16 cellular contexts compared by ENCODE assay signal in the genomic region with DNA sequence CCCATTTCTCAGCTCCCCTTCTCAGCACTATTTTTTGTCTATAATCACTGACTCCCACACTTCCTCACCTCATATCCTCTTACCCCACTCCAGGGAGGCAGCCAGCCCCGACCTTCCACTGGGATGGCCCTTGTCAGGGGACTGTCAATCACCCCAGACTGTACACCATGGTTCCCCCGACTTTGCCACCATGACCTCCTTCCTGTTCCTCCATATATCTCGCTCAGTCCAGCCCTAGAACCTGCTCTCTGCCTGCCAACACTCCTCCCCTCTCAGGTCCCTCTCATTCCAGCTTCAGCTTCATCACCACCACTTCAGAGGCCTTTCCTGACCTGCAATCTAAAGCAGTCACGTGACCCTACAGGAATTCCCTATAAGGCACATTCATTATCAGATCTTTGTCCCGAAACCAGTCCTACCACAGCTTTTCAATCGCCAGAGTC. TPM values are rescaled to one million over a fixed set of nuclear protein-coding genes. Genes with fewer than 3 reads are reported as not detected.
DNase-seq lines count a peak whose midpoint lies in the region; ATAC-seq and TF ChIP-seq lines count a peak whose summit lies in the region.
"Had no signal": no experiment of that assay in that cellular context is flagged by ENCODE, and none has a peak within 500 bp of the region (broad histone marks: within the 10 kb centered on the region; RNA-seq: fewer than 3 reads in every experiment).

No MANE protein-coding gene starts in this region.

- no peaks in the 10 kb centered on the region for H3K9me3 ChIP-seq in left ventricle myocardium inferior (replicated peaks)
- no peaks in the 10 kb centered on the region for H3K9me3 ChIP-seq in right atrium auricular region
- no peaks in the 10 kb centered on the region for H3K9me3 ChIP-seq in psoas muscle
- H3K9me3 ChIP-seq: esophagus muscularis mucosa, upper lobe of right lung had no signal

- ATAC-seq in central memory CD8-positive, alpha-beta T cell (replicated peaks; ENCODE audit: extremely low read depth, poor library complexity, severe bottlenecking) = no peak
- ATAC-seq in psoas muscle = no peak
- ATAC-seq: stimulated activated memory B cell treated with anti-CD40 and anti-IgM and Interleukin-4, amounts not matched to agents 10 μg/mL and 1 μg/mL and 100 μg/mL, for 72 hours had no signal

- no peaks in the 10 kb centered on the region for H3K27me3 Mint-ChIP-seq in central memory CD8-positive, alpha-beta T cell
- no peaks in the 10 kb centered on the region for H3K27me3 Mint-ChIP-seq in type B pancreatic cell
- H3K27me3 Mint-ChIP-seq: stimulated activated memory B cell treated with anti-CD40 and anti-IgM and Interleukin-4, amounts not matched to agents 10 μg/mL and 1 μg/mL and 100 μg/mL, for 72 hours had no signal

- H3K4me3 ChIP-seq in left ventricle myocardium inferior (no peak overlapping the region), right atrium auricular region (no peak overlapping the region), psoas muscle (no peak overlapping the region)
- H3K4me3 ChIP-seq: esophagus muscularis mucosa, upper lobe of right lung had no signal

- no peaks in the 10 kb centered on the region for H3K27me3 ChIP-seq in left ventricle myocardium inferior (ENCODE audit: low read depth)
- no peaks in the 10 kb centered on the region for H3K27me3 ChIP-seq in right atrium auricular region
- no peaks in the 10 kb centered on the region for H3K27me3 ChIP-seq in psoas muscle (ENCODE audit: insufficient read depth in 3 of 3, low read length in 2 of 3)
- H3K27me3 ChIP-seq: esophagus muscularis mucosa, upper lobe of right lung had no signal

- H3K4me1 ChIP-seq in left ventricle myocardium inferior = peaks cover 22% of the 10 kb centered on the region
- peaks cover 0 to 19% of the 10 kb centered on the region in 2 donors for H3K4me1 ChIP-seq in right atrium auricular region
- no peaks in the 10 kb centered on the region for H3K4me1 ChIP-seq in psoas muscle

- intact Hi-C loops in left ventricle myocardium inferior (cut with micrococcal nuclease) (no loop called here), psoas muscle (cut with DNase I) (loop anchor here in 1 of 2 donors (2.0 kb wide), 1 partner anchor 59 kb away; no protein-coding TSS in a partner anchor)

- no peak overlapping the region for H3K4me3 Mint-ChIP-seq in central memory CD8-positive, alpha-beta T cell
- no peak overlapping the region for H3K4me3 Mint-ChIP-seq in type B pancreatic cell
- H3K4me3 Mint-ChIP-seq: stimulated activated memory B cell treated with anti-CD40 and anti-IgM and Interleukin-4, amounts not matched to agents 10 μg/mL and 1 μg/mL and 100 μg/mL, for 72 hours had no signal

- no peaks in the 10 kb centered on the region for H3K4me1 Mint-ChIP-seq in central memory CD8-positive, alpha-beta T cell
- peaks cover 11% of the 10 kb centered on the region for H3K4me1 Mint-ChIP-seq in type B pancreatic cell (ENCODE audit: unreplicated experiment)
- H3K4me1 Mint-ChIP-seq: stimulated activated memory B cell treated with anti-CD40 and anti-IgM and Interleukin-4, amounts not matched to agents 10 μg/mL and 1 μg/mL and 100 μg/mL, for 72 hours had no signal

- no peaks in the 10 kb centered on the region for H3K9me3 Mint-ChIP-seq in central memory CD8-positive, alpha-beta T cell
- no peaks in the 10 kb centered on the region for H3K9me3 Mint-ChIP-seq in type B pancreatic cell
- H3K9me3 Mint-ChIP-seq: stimulated activated memory B cell treated with anti-CD40 and anti-IgM and Interleukin-4, amounts not matched to agents 10 μg/mL and 1 μg/mL and 100 μg/mL, for 72 hours had no signal

- 72 to 79% (median 74%) methylated on average over 6 of the region's 6 CpGs for WGBS in psoas muscle, 3 donors

- no peak for DNase-seq in left ventricle myocardium inferior
- no peak for DNase-seq in right atrium auricular region (ENCODE audit: low spot score)
- DNase-seq in central memory CD8-positive, alpha-beta T cell (ENCODE audit: low spot score in 2 of 2) = no peak
- DNase-seq in type B pancreatic cell (ENCODE audit: extremely low spot score, unreplicated experiment) = no peak
- DNase-seq in psoas muscle = no peak
- no peak for DNase-seq in stimulated activated CD4-positive, alpha-beta T cell treated with anti-CD3 and anti-CD28 coated beads, Interleukin-4, amount 100 ng/mL, for 24 hours
- DNase-seq: activated CD4-positive, alpha-beta T cell treated with anti-CD3 and anti-CD28 coated beads for 48 hours; head of caudate nucleus; kidney; NCI-H146; NCI-H2227 treated with DMSO at 0.1 percent for 48 hours; NK-92 treated with Interleukin-12 subunit alpha and Interleukin-12 subunit beta, amount 100 ng/mL, for 24 hours; upper lobe of right lung had no signal

- TF ChIP-seq CTCF in left ventricle myocardium inferior (IDR thresholded peaks at IDR 0.05; ENCODE audit: borderline replicate concordance) (no peak), right atrium auricular region (IDR thresholded peaks at IDR 0.05) (no peak), type B pancreatic cell (conservative IDR thresholded peaks at IDR 0.05) (no peak), psoas muscle (IDR thresholded peaks at IDR 0.05) (no peak)

- H3K27ac ChIP-seq in left ventricle myocardium inferior (replicated peaks) = peak overlapping the region; percentile 72
- H3K27ac ChIP-seq in right atrium auricular region = no peak overlapping the region
- H3K27ac ChIP-seq in psoas muscle = no peak overlapping the region
- H3K27ac ChIP-seq: esophagus muscularis mucosa, upper lobe of right lung had no signal

- H3K36me3 Mint-ChIP-seq in central memory CD8-positive, alpha-beta T cell (ENCODE audit: insufficient read depth) = peaks cover 20% of the 10 kb centered on the region
- peaks cover 30% of the 10 kb centered on the region for H3K36me3 Mint-ChIP-seq in type B pancreatic cell

- H3K36me3 ChIP-seq in left ventricle myocardium inferior = peaks cover 25% of the 10 kb centered on the region
- H3K36me3 ChIP-seq in right atrium auricular region = peaks cover 31% of the 10 kb centered on the region
- peaks cover 0 to 63% of the 10 kb centered on the region in 2 donors for H3K36me3 ChIP-seq in psoas muscle (ENCODE audit: insufficient read depth in 1 of 2, low read depth in 1 of 2)

- peak overlapping the region; percentile 80 for H3K27ac Mint-ChIP-seq in central memory CD8-positive, alpha-beta T cell (ENCODE audit: low read depth)
- peak overlapping the region; percentile 2 for H3K27ac Mint-ChIP-seq in type B pancreatic cell
- H3K27ac Mint-ChIP-seq: stimulated activated memory B cell treated with anti-CD40 and anti-IgM and Interleukin-4, amounts not matched to agents 10 μg/mL and 1 μg/mL and 100 μg/mL, for 72 hours had no signal

RNA-seq across cellular contexts. Expression of a gene that starts 16.5 kb away (rescaled TPM):
- total RNA-seq in left ventricle myocardium inferior (36.5 TPM), right atrium auricular region (10 to 100 TPM; 20.3 to 46.2 TPM), type B pancreatic cell (ENCODE audit: low replicate concordance) (105 and 120 TPM in 2 replicates), psoas muscle (10 to 100 TPM; 45.7 to 71.7 (median 63.0) TPM)
- polyA plus RNA-seq in psoas muscle = 100 to 1,000 TPM in 1 of 3 donors, 10 to 100 TPM in 2; 56.9 to 109 (median 67.4) TPM

RNA-seq across cellular contexts. Expression of a gene that starts 22.5 kb away (rescaled TPM):
- not detected for total RNA-seq in left ventricle myocardium inferior
- total RNA-seq in right atrium auricular region = not detected
- total RNA-seq in type B pancreatic cell (ENCODE audit: low replicate concordance) = not detected in 2 replicates
- under 1 TPM in 1 of 4 donors, not detected in 3; 0.29 TPM for total RNA-seq in psoas muscle
- polyA plus RNA-seq in psoas muscle = under 1 TPM; 0.18 to 0.52 (median 0.30) TPM
- total RNA-seq: kidney, mononuclear cell, upper lobe of right lung had no signal

RNA-seq across cellular contexts. Expression of a gene that starts 24.1 kb away (rescaled TPM):
- total RNA-seq in left ventricle myocardium inferior = 86.7 TPM
- total RNA-seq in right atrium auricular region = 100 to 1,000 TPM; 119 to 124 TPM
- 83.0 and 97.5 TPM in 2 replicates for total RNA-seq in type B pancreatic cell (ENCODE audit: low replicate concordance)
- total RNA-seq in psoas muscle = 10 to 100 TPM; 70.2 to 73.4 (median 71.5) TPM
- 100 to 1,000 TPM in 1 of 3 donors, 10 to 100 TPM in 2; 69.2 to 130 (median 78.1) TPM for polyA plus RNA-seq in psoas muscle

RNA-seq across cellular contexts. Expression of a gene that starts 34.1 kb away (rescaled TPM):
- total RNA-seq in left ventricle myocardium inferior = 2.3 TPM
- 1 to 10 TPM in 1 of 2 donors, not detected in 1; 1.3 TPM for total RNA-seq in right atrium auricular region
- 2.6 and 7.9 TPM in 2 replicates for total RNA-seq in type B pancreatic cell (ENCODE audit: low replicate concordance)
- total RNA-seq in psoas muscle = 10 to 100 TPM in 1 of 4 donors, 1 to 10 TPM in 2, under 1 TPM in 1; 0.53 to 13.9 (median 1.1) TPM
- 1 to 10 TPM; 1.1 to 1.3 (median 1.2) TPM for polyA plus RNA-seq in psoas muscle

RNA-seq across cellular contexts. Expression of a gene that starts 34.4 kb away (rescaled TPM):
- total RNA-seq in left ventricle myocardium inferior = 6.4 TPM
- total RNA-seq in right atrium auricular region = 1 to 10 TPM; 7.5 to 8.4 TPM
- 162 and 218 TPM in 2 replicates for total RNA-seq in type B pancreatic cell (ENCODE audit: low replicate concordance)
- 1 to 10 TPM; 3.3 to 7.7 (median 6.1) TPM for total RNA-seq in psoas muscle
- 1 to 10 TPM; 2.0 to 3.7 (median 2.6) TPM for polyA plus RNA-seq in psoas muscle
